ENCODE assay signal across 1 cellular context in genomic region chr17:4178651-4179050, GRCh38.
TF ChIP-seq lines count a peak whose summit lies in the region.

No MANE protein-coding gene starts in this region.

TF ChIP-seq in endothelial cell of umbilical vein, 7 proteins besides CTCF, POLR2A, EP300 and RAD21 (continued from another document):
- TF ChIP-seq FOS (IDR thresholded peaks at IDR 0.05; ENCODE audit: borderline replicate concordance, insufficient read depth, low read length) = no peak
- no peak for TF ChIP-seq EZH2 (IDR thresholded peaks at IDR 0.05; ENCODE audit: borderline replicate concordance, low read depth, low read length, severe bottlenecking)
- no peak for TF ChIP-seq POLR2AphosphoS5 (IDR thresholded peaks at IDR 0.05; ENCODE audit: insufficient read depth, low read depth, low read length)
